ENCODE assay signal across 9 cellular contexts in the genomic region with DNA sequence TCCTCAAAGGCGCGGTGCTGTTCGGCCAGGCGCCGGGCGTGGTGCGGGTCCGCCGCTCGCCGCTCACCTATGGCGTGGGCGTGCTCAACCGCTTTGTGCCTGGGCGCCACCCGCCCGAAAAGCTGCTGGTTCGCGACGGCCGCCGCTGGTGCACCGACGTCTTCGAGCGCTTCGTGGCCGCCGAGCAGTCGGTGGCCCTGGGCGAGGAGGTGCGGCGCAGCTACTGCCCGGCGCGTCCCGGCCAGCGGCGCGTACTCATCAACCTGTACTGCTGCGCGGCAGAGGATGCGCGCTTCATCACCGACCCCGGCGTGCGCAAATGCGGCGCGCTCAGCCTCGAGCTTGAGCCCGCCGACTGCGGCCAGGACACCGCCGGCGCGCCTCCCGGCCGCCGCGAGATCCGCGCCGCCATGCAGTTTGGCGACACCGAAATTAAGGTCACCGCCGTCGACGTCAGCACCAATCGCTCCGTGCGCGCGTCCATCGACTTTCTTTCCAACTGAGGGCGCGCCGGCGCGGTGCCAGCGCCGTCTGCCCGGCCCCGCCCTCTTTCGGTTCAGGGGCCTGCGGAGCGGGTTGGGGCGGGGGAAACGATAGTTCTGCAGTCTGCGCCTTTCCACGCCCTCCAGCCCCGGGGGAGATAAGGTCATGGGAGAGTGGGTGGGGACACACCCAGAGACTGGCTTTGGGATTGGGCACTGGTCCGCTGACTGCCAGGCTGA. TPM values are rescaled to one million over a fixed set of nuclear protein-coding genes. Genes with fewer than 3 reads are reported as not detected.
A peak's percentile ranks its signal among the peaks of the same experiment; 100 is the strongest.
DNase-seq lines count a peak whose midpoint lies in the region; ATAC-seq and TF ChIP-seq lines count a peak whose summit lies in the region.
"Had no signal": no experiment of that assay in that cellular context is flagged by ENCODE, and none has a peak within 500 bp of the region (broad histone marks: within the 10 kb centered on the region; RNA-seq: fewer than 3 reads in every experiment).

No MANE protein-coding gene starts in this region.

- no peak overlapping the region for H3K4me2 ChIP-seq in PC-3 (ENCODE audit: low read length)

- H3K9ac ChIP-seq in PC-3 (ENCODE audit: low read length), result no peak overlapping the region

- peak; percentile 51 to 67 for ATAC-seq in activated naive CD4-positive, alpha-beta T cell treated with anti-CD3 and anti-CD28 coated beads, Interleukin-2, amount 50 U/mL, for 72 hours
- ATAC-seq in GM18505 (IDR thresholded peaks at IDR 0.05; ENCODE audit: unreplicated experiment) (no peak), PC-3 (no peak)

- H3K9me3 Mint-ChIP-seq in activated naive CD4-positive, alpha-beta T cell treated with anti-CD3 and anti-CD28 coated beads, Interleukin-2, amount 50 U/mL, for 72 hours, result no peaks in the 10 kb centered on the region
- H3K9me3 Mint-ChIP-seq: T-helper 1 cell treated with Interleukin-12 subunit alpha and Interleukin-12 subunit beta and Interleukin-4 antibody, amounts not matched to agents 30 μg/mL and 1 μg/mL, for 36 hours had no signal

- no peaks in the 10 kb centered on the region for H3K79me2 ChIP-seq in PC-3 (ENCODE audit: low read length)

- no TSS peak for BruUV-seq in PC-3 (replicated peaks; lab: Mats Ljungman, UMichigan)

- no CpG with 5 or more reads among the region's 96 CpGs for WGBS in iPS DF 6.9 (ENCODE audit: insufficient coverage, insufficient read length)
- WGBS in spleen, 5 donors, result 52 to 80% (median 69%) methylated on average over 63 to 96 of the region's 96 CpGs

- peak overlapping the region in 1 of 2 donors; percentile 69 for H3K27ac Mint-ChIP-seq in activated naive CD4-positive, alpha-beta T cell treated with anti-CD3 and anti-CD28 coated beads, Interleukin-2, amount 50 U/mL, for 72 hours
- H3K27ac Mint-ChIP-seq: T-helper 1 cell treated with Interleukin-12 subunit alpha and Interleukin-12 subunit beta and Interleukin-4 antibody, amounts not matched to agents 30 μg/mL and 1 μg/mL, for 36 hours had no signal

- intact Hi-C loops in spleen (cut with DNase I; ENCODE audit: low total_unique reads) (no loop called here), PC-3 (cut with micrococcal nuclease) (no loop called here), posterior cingulate gyrus (cut with DNase I) (no loop called here)

- H3F3A ChIP-seq in PC-3 (ENCODE audit: low read length, unreplicated experiment), result no peaks in the 10 kb centered on the region

- no peaks in the 10 kb centered on the region for H3K36me3 Mint-ChIP-seq in activated naive CD4-positive, alpha-beta T cell treated with anti-CD3 and anti-CD28 coated beads, Interleukin-2, amount 50 U/mL, for 72 hours

- H4K20me1 ChIP-seq in PC-3 (ENCODE audit: low read length), result no peaks in the 10 kb centered on the region

- H3K36me3 ChIP-seq in iPS DF 6.9 (ENCODE audit: control insufficient read depth, insufficient read depth, low read length) (peaks cover 7% of the 10 kb centered on the region), spleen (peaks cover 0 to 93% (median 12%) of the 10 kb centered on the region in 6 donors), PC-3 (ENCODE audit: low read depth, low read length) (peaks cover 9% of the 10 kb centered on the region; the same call in 1 of the 2 replicates)

- H2AFZ ChIP-seq in PC-3 (ENCODE audit: low read length), result no peak overlapping the region

- H3K4me1 ChIP-seq in iPS DF 6.9 (ENCODE audit: control insufficient read depth, insufficient read depth, low read length) (peaks cover 10% of the 10 kb centered on the region), spleen (peaks cover 0 to 39% (median 23%) of the 10 kb centered on the region in 6 donors), PC-3 (ENCODE audit: insufficient read depth, low read length) (no peaks in the 10 kb centered on the region)

- CTCF ChIA-PET in PC-3 (lab: Charles Lee), result no interaction called here

- H3K27ac ChIP-seq in iPS DF 6.9 (ENCODE audit: low read length), result no peak overlapping the region
- H3K27ac ChIP-seq in spleen, result peak overlapping the region in 2 of 8 donors; percentile 31 to 36
- no peak overlapping the region for H3K27ac ChIP-seq in PC-3 (ENCODE audit: low read length)

- POLR2A ChIA-PET in PC-3 (lab: Charles Lee; ENCODE audit: unreplicated experiment), result interaction anchor here (0.5 kb wide), 1 partner anchor 1480 kb away, joined by 3 read pairs; no protein-coding TSS in a partner anchor

- DNase-seq in CD1c-positive myeloid dendritic cell (ENCODE audit: extremely low spot score) (peak; percentile 88), NCI-H526 treated with DMSO at 0.1 percent for 48 hours (lab: John Stamatoyannopoulos, UW) (peak; percentile 80), iPS DF 6.9 (ENCODE audit: low read depth, low spot score) (no peak), spleen (no peak), PC-3 (no peak), posterior cingulate gyrus (no peak)
- DNase-seq in activated naive CD4-positive, alpha-beta T cell treated with anti-CD3 and anti-CD28 coated beads, Interleukin-2, amount 50 U/mL, for 72 hours (ENCODE audit: low spot score in 2 of 2), result peak in 1 of 2 donors; percentile 51

- no peaks in the 10 kb centered on the region for H3K9me2 ChIP-seq in PC-3 (replicated peaks; ENCODE audit: low read length)

- no peaks in the 10 kb centered on the region for H3K9me3 ChIP-seq in iPS DF 6.9 (ENCODE audit: control insufficient read depth, insufficient read depth, low read length)
- no peaks in the 10 kb centered on the region for H3K9me3 ChIP-seq in spleen
- no peaks in the 10 kb centered on the region for H3K9me3 ChIP-seq in PC-3 (ENCODE audit: low read length)

- H3K27me3 ChIP-seq in iPS DF 6.9 (ENCODE audit: control insufficient read depth, insufficient read depth, low read length), result peaks cover 8% of the 10 kb centered on the region
- peaks cover 0 to 6% (median 0%) of the 10 kb centered on the region in 7 donors for H3K27me3 ChIP-seq in spleen (replicated peaks in 1 of 7)
- H3K27me3 ChIP-seq in PC-3 (ENCODE audit: low read length), result no peaks in the 10 kb centered on the region

- TF ChIP-seq POLR2A in spleen (IDR thresholded peaks at IDR 0.05) (no peak), GM18505 (IDR thresholded peaks at IDR 0.05; ENCODE audit: borderline replicate concordance, extremely low read depth, insufficient read depth, insufficient read length) (no peak)

- TF ChIP-seq CTCF in spleen (IDR thresholded peaks at IDR 0.05 in 8 of 11, conservative IDR thresholded peaks at IDR 0.05 in 3 of 11) (no peak), PC-3 (conservative IDR thresholded peaks at IDR 0.05; ENCODE audit: low read depth, low read length) (no peak)

- H3K4me3 ChIP-seq in iPS DF 6.9 (ENCODE audit: low read length), result peak overlapping the region; percentile 49; the same call in 1 of the 2 replicates
- peak overlapping the region in 7 of 8 donors; percentile 24 to 68 (median 37) for H3K4me3 ChIP-seq in spleen
- no peak overlapping the region for H3K4me3 ChIP-seq in PC-3 (ENCODE audit: low read length)

RNA-seq across cellular contexts. Expression of a gene that starts 15.7 kb away (rescaled TPM):
- total RNA-seq in activated naive CD4-positive, alpha-beta T cell treated with anti-CD3 and anti-CD28 coated beads, Interleukin-2, amount 50 U/mL, for 72 hours, result 10 to 100 TPM; 44.7 to 45.0 TPM
- 10 to 100 TPM; 29.4 to 42.4 (median 35.1) TPM for total RNA-seq in spleen
- polyA plus RNA-seq in spleen, result 10 to 100 TPM; 31.3 to 55.5 (median 36.8) TPM
- 244 and 307 TPM in 2 replicates for total RNA-seq in PC-3 (2014; rRNA removed)

RNA-seq across cellular contexts. Expression of a gene that starts 19.3 kb away (rescaled TPM):
- not detected for total RNA-seq in activated naive CD4-positive, alpha-beta T cell treated with anti-CD3 and anti-CD28 coated beads, Interleukin-2, amount 50 U/mL, for 72 hours
- total RNA-seq in spleen, result 10 to 100 TPM; 12.6 to 74.0 (median 29.9) TPM
- polyA plus RNA-seq in spleen, result 10 to 100 TPM in 2 of 3 donors, 1 to 10 TPM in 1; 5.7 to 41.6 (median 21.3) TPM
- total RNA-seq in PC-3 (2014; rRNA removed), result not detected in 2 replicates

RNA-seq across cellular contexts. Expression of a gene that starts 29.4 kb away (rescaled TPM):
- total RNA-seq in activated naive CD4-positive, alpha-beta T cell treated with anti-CD3 and anti-CD28 coated beads, Interleukin-2, amount 50 U/mL, for 72 hours, result under 1 TPM in 1 of 2 donors, not detected in 1; 0.14 TPM
- total RNA-seq in spleen (not detected), PC-3 (2014; rRNA removed) (2.0 and 2.6 TPM in 2 replicates)
- polyA plus RNA-seq in spleen, result under 1 TPM in 2 of 3 donors, not detected in 1; 0.06 to 0.11 TPM

RNA-seq across cellular contexts. Expression of a gene that starts 34.7 kb away (rescaled TPM):
- total RNA-seq in activated naive CD4-positive, alpha-beta T cell treated with anti-CD3 and anti-CD28 coated beads, Interleukin-2, amount 50 U/mL, for 72 hours, result 10 to 100 TPM; 34.4 to 48.1 TPM
- total RNA-seq in spleen (10 to 100 TPM; 41.8 to 84.7 (median 57.9) TPM), PC-3 (2014; rRNA removed) (213 and 276 TPM in 2 replicates)
- polyA plus RNA-seq in spleen, result 10 to 100 TPM; 24.8 to 56.9 (median 29.3) TPM

RNA-seq across cellular contexts. Expression of a gene that starts 39.4 kb away (rescaled TPM):
- under 1 TPM in 1 of 2 donors, not detected in 1; 0.14 TPM for total RNA-seq in activated naive CD4-positive, alpha-beta T cell treated with anti-CD3 and anti-CD28 coated beads, Interleukin-2, amount 50 U/mL, for 72 hours
- total RNA-seq in spleen, result 10 to 100 TPM in 5 of 7 donors, 1 to 10 TPM in 2; 3.0 to 50.2 (median 21.9) TPM
- 10 to 100 TPM in 2 of 3 donors, 1 to 10 TPM in 1; 8.1 to 18.4 (median 11.0) TPM for polyA plus RNA-seq in spleen
- not detected in 2 replicates for total RNA-seq in PC-3 (2014; rRNA removed)

Comparison
In these comparisons a context has a peak if more than half of its experiments do, and no peak if none do; other contexts are left out.
1. DNase-seq: peak in CD1c-positive myeloid dendritic cell (single experiment) and NCI-H526 treated with DMSO at 0.1 percent for 48 hours (single experiment); none in iPS DF 6.9 (single experiment), spleen (single experiment), PC-3 (single experiment) and posterior cingulate gyrus (0 of 10).
2. ATAC-seq: peak in activated naive CD4-positive, alpha-beta T cell treated with anti-CD3 and anti-CD28 coated beads, Interleukin-2, amount 50 U/mL, for 72 hours (2 of 2); none in GM18505 (single experiment) and PC-3 (single experiment).
3. RNA of a gene that starts 19.3 kb away (total RNA-seq): 12.6 to 74.0 TPM in spleen; not detected in activated naive CD4-positive, alpha-beta T cell treated with anti-CD3 and anti-CD28 coated beads, Interleukin-2, amount 50 U/mL, for 72 hours and not detected in PC-3; every median in the first group is over 10 times any median in the second.